7 cellular contexts compared by ENCODE assay signal in genomic region chr7:50793947-50794570, GRCh38. TPM values are rescaled to one million over a fixed set of nuclear protein-coding genes. Genes with fewer than 3 reads are reported as not detected.
DNase-seq lines count a peak whose midpoint lies in the region; ATAC-seq and TF ChIP-seq lines count a peak whose summit lies in the region.

No MANE protein-coding gene starts in this region.

- H3K4me1 ChIP-seq in stomach smooth muscle (ENCODE audit: control insufficient read depth, insufficient read depth, low read length): peaks cover 25% of the 10 kb centered on the region

- in situ Hi-C loops in brain microvascular endothelial cell (cut with HindIII; ENCODE audit: low pct_ligation_motif_present, low sequenced_read_pairs): no loop called here

- peak overlapping the region; percentile 39 for H3K4me3 ChIP-seq in LNCaP clone FGC (ENCODE audit: low read depth, low read length)
- H3K4me3 ChIP-seq in brain microvascular endothelial cell (ENCODE audit: low read depth, low read length): peak overlapping the region; percentile 55
- peak overlapping the region; percentile 47 for H3K4me3 ChIP-seq in kidney epithelial cell (ENCODE audit: low read depth, low read length)
- H3K4me3 ChIP-seq in stomach smooth muscle (ENCODE audit: low read length in 2 of 2): peak overlapping the region; percentile 51 to 73

- TF ChIP-seq CTCF in LNCaP clone FGC (IDR thresholded peaks at IDR 0.05; ENCODE audit: control insufficient read depth, extremely low read depth, insufficient read depth) (no peak), brain microvascular endothelial cell (IDR thresholded peaks at IDR 0.05; ENCODE audit: low read depth, low read length, missing control alignments) (no peak), kidney epithelial cell (IDR thresholded peaks at IDR 0.05; ENCODE audit: insufficient read depth, low read length, poor library complexity, severe bottlenecking) (no peak)

- peak overlapping the region; percentile 69 for H3K27ac ChIP-seq in brain microvascular endothelial cell
- H3K27ac ChIP-seq in stomach smooth muscle (ENCODE audit: low read length): peak overlapping the region; percentile 64

- no peaks in the 10 kb centered on the region for H3K9me3 ChIP-seq in stomach smooth muscle (ENCODE audit: control insufficient read depth in 2 of 2, low read length in 2 of 2)

- H3K36me3 ChIP-seq in brain microvascular endothelial cell (replicated peaks) (no peaks in the 10 kb centered on the region), kidney epithelial cell (ENCODE audit: control insufficient read depth, insufficient read depth, low read length) (no peaks in the 10 kb centered on the region), stomach smooth muscle (ENCODE audit: control insufficient read depth in 2 of 2, insufficient read depth in 2 of 2, low read length in 2 of 2) (no peaks in the 10 kb centered on the region)

- no peak for ATAC-seq in GM18867 (IDR thresholded peaks at IDR 0.05; ENCODE audit: unreplicated experiment)
- no peak for ATAC-seq in GM18520 (IDR thresholded peaks at IDR 0.05; ENCODE audit: unreplicated experiment)

- no peak for DNase-seq in LNCaP clone FGC (ENCODE audit: low read depth)
- DNase-seq in brain microvascular endothelial cell: no peak
- DNase-seq in kidney epithelial cell (ENCODE audit: low read depth): no peak
- DNase-seq in glomerular visceral epithelial cell (ENCODE audit: extremely low spot score): no peak

- no peaks in the 10 kb centered on the region for H3K27me3 ChIP-seq in brain microvascular endothelial cell (replicated peaks)
- no peaks in the 10 kb centered on the region for H3K27me3 ChIP-seq in kidney epithelial cell (ENCODE audit: control insufficient read depth, insufficient read depth, low read length)
- H3K27me3 ChIP-seq in stomach smooth muscle (ENCODE audit: control insufficient read depth in 1 of 2, insufficient read depth in 2 of 2, low read length in 2 of 2): no peaks in the 10 kb centered on the region

- peak overlapping the region; percentile 73 for H3K9ac ChIP-seq in stomach smooth muscle (ENCODE audit: low read length in 2 of 2)

RNA-seq across cellular contexts. Expression of gene GRB10, which starts 11.4 kb away (rescaled TPM):
- 86.3 and 90.6 TPM in 2 replicates for total RNA-seq in kidney epithelial cell
